17 cellular contexts compared by ENCODE assay signal in the genomic region with DNA sequence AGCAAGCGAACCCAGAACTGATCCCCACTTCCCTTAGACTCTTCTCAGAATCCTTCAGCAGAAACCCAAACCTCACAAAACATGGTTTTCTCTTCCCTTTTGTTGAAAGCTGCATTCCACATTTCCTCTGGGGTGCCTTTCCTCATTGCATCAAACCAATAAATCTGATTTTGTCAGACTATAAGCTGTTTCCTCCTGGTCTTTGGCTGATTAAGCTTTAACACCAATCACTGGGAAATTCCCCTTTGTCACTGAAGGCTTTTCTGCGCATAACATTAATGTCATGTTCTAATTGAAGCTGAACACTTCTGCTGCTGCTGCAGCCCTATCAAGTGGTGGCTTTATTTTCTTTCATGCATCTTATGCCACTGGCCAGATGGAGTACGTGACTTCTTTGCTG.
"Had no signal": no experiment of that assay in that cellular context is flagged by ENCODE, and none has a peak within 500 bp of the region (broad histone marks: within the 10 kb centered on the region; RNA-seq: fewer than 3 reads in every experiment).

No MANE protein-coding gene starts in this region.

- H3K4me3 ChIP-seq: right lobe of liver, smooth muscle cell, suprapubic skin, upper lobe of left lung had no signal

- ATAC-seq: foreskin keratinocyte, right lobe of liver had no signal

- DNase-seq: activated CD4-positive, alpha-beta T cell treated with anti-CD3 and anti-CD28 coated beads, Interleukin-2, amount 10 ng/mL, durations not matched to agents 24 days and 14 days; activated CD4-positive, CD25-positive, alpha-beta regulatory T cell; activated naive CD4-positive, alpha-beta T cell treated with Interleukin-2 at 50 U/mL for 16 hours; anterior cingulate cortex; brain microvascular endothelial cell; cortex of kidney; effector memory CD4-positive, alpha-beta T cell; foreskin keratinocyte; glutamatergic neuron; immature natural killer cell; right lobe of liver; stimulated activated CD4-positive, alpha-beta T cell treated with anti-CD3 and anti-CD28 coated beads, Interleukin-4, amount 100 ng/mL, for 4 hours; stimulated activated CD8-positive, alpha-beta memory T cell treated with anti-CD3 and anti-CD28 coated beads, Interleukin-4, amount 100 ng/mL, for 48 hours; T-helper 2 cell; upper lobe of left lung had no signal

- H3K36me3 ChIP-seq: brain microvascular endothelial cell, right lobe of liver, suprapubic skin, upper lobe of left lung had no signal

- H3K4me1 ChIP-seq: foreskin keratinocyte, right lobe of liver, suprapubic skin, upper lobe of left lung had no signal

- H3K27me3 ChIP-seq: brain microvascular endothelial cell, foreskin keratinocyte, right lobe of liver, suprapubic skin, upper lobe of left lung had no signal

- H3K4me2 ChIP-seq: smooth muscle cell had no signal

- H3K9me3 ChIP-seq: right lobe of liver, suprapubic skin, upper lobe of left lung had no signal

- H3K27ac ChIP-seq: brain microvascular endothelial cell, foreskin keratinocyte, right lobe of liver, suprapubic skin, upper lobe of left lung had no signal
